ENCODE assay signal across 11 cellular contexts in the genomic region with DNA sequence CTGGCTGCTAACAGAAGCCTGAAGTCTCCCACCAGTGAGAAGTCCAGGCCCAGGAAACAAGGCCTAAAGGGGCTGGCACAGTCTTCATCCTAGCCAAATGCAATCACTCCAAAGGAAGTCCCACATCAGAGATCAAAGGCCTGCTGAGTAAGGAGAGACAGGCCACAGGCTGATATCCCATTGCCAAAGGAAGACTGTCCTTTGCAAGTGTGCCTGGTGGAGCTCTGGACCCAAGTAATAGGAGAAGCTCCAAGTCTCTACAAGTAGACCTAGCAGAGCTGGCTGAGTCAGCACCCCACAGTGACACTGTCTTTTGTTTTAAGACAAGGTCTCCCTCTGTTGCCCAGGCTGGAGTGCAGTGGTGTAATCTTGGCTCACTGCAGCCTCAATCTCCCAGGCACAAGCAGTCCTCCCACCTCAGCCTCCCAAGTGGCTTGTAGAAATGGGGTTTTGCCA. TPM values are rescaled to one million over a fixed set of nuclear protein-coding genes. Genes with fewer than 3 reads are reported as not detected.
DNase-seq lines count a peak whose midpoint lies in the region; ATAC-seq, FAIRE-seq and TF ChIP-seq lines count a peak whose summit lies in the region.
"Had no signal": no experiment of that assay in that cellular context is flagged by ENCODE, and none has a peak within 500 bp of the region (broad histone marks: within the 10 kb centered on the region; RNA-seq: fewer than 3 reads in every experiment).

No MANE protein-coding gene starts in this region.

- no peak overlapping the region for H3K23ac ChIP-seq in mesenchymal stem cell (ENCODE audit: low read length in 2 of 2)

- H3K14ac ChIP-seq in mesenchymal stem cell (ENCODE audit: low read length in 2 of 2): no peak overlapping the region

- H2BK15ac ChIP-seq in mesenchymal stem cell (ENCODE audit: low read depth, poor library complexity, severe bottlenecking): no peak overlapping the region

- H3K27me3 ChIP-seq in AG04450 (ENCODE audit: control insufficient read depth, insufficient read depth, low read length): no peaks in the 10 kb centered on the region
- no peaks in the 10 kb centered on the region for H3K27me3 ChIP-seq in Karpas-422 (ENCODE audit: low read length)
- no peaks in the 10 kb centered on the region for H3K27me3 ChIP-seq in GM12878 (replicated peaks in 1 of 2; ENCODE audit: control insufficient read depth in 2 of 2, insufficient read depth in 2 of 2, low read length in 1 of 2)
- H3K27me3 ChIP-seq in mesenchymal stem cell (ENCODE audit: control insufficient read depth in 1 of 2, insufficient read depth in 1 of 2, low read length in 2 of 2): peaks cover 0 to 7% of the 10 kb centered on the region in 2 experiments

- H3K9ac ChIP-seq in Karpas-422 (ENCODE audit: low read length) (no peak overlapping the region), GM12878 (ENCODE audit: control insufficient read depth, insufficient read depth, low read length) (no peak overlapping the region), mesenchymal stem cell (ENCODE audit: low read length) (peak overlapping the region; percentile 69)

- no peak overlapping the region for H4K8ac ChIP-seq in mesenchymal stem cell (ENCODE audit: low read length)

- H3K18ac ChIP-seq in mesenchymal stem cell (ENCODE audit: low read depth in 1 of 2, low read length in 2 of 2): peak overlapping the region; percentile 52 to 82

- H2AK5ac ChIP-seq in mesenchymal stem cell (ENCODE audit: low read length, severe bottlenecking): no peak overlapping the region

- H3K79me2 ChIP-seq in Karpas-422 (ENCODE audit: low read length): peaks cover 4% of the 10 kb centered on the region; the same call in 1 of the 2 replicates
- H3K79me2 ChIP-seq in GM12878 (ENCODE audit: control insufficient read depth, insufficient read depth, low read length): peaks cover 5% of the 10 kb centered on the region

- no peak overlapping the region for H2BK5ac ChIP-seq in mesenchymal stem cell (ENCODE audit: low read depth, low read length, poor library complexity, severe bottlenecking)

- intact Hi-C loops in GM12878 (cut with micrococcal nuclease; ENCODE audit: unreplicated experiment): loop anchor here (10.0 kb wide), 1 partner anchor 332 kb away; a partner anchor contains a TSS

- H3K27ac ChIP-seq in AG04450 (ENCODE audit: low read depth, low read length): peak overlapping the region; percentile 47
- 0 out of 2 replicates have a peak overlapping the region, but pooled peaks have one; percentile 9 for H3K27ac ChIP-seq in Karpas-422 (ENCODE audit: low read length)
- H3K27ac ChIP-seq in GM12878 (ENCODE audit: control insufficient read depth, insufficient read depth): no peak overlapping the region
- H3K27ac ChIP-seq in mesenchymal stem cell (ENCODE audit: low read length, poor library complexity, severe bottlenecking): no peak overlapping the region

- peak overlapping the region in 1 of 2 experiments; percentile 82 for H3K4ac ChIP-seq in mesenchymal stem cell (ENCODE audit: low read depth in 1 of 2, low read length in 2 of 2)

- H2BK120ac ChIP-seq in mesenchymal stem cell (ENCODE audit: low read depth, low read length): peak overlapping the region; percentile 40

- CTCF ChIA-PET in AG04450 (lab: Charles Lee) (no interaction called here), GM12878 (lab: Yijun Ruan, JAX) (interaction anchor here (0.8 to 2.2 kb wide), 3 partner anchors 13 to 45 kb away, joined by 4 to 9 read pairs (median 6); a partner anchor contains a TSS)

- no peak overlapping the region for H3K4me3 ChIP-seq in AG04450 (ENCODE audit: low read depth, low read length)
- no peak overlapping the region for H3K4me3 ChIP-seq in Karpas-422 (ENCODE audit: low read length)
- no peak overlapping the region for H3K4me3 ChIP-seq in GM12878
- H3K4me3 ChIP-seq in mesenchymal stem cell (ENCODE audit: insufficient read depth in 1 of 2, low read depth in 1 of 2, low read length in 2 of 2): peak overlapping the region in 1 of 2 experiments; percentile 67

- no peak for DNase-seq in AG04450 (ENCODE audit: low read depth, low spot score)
- DNase-seq in Karpas-422: no peak
- no peak for DNase-seq in GM12878 (ENCODE audit: low read depth, low spot score)
- DNase-seq in mesenchymal stem cell: no peak
- DNase-seq in occipital lobe (lab: John Stamatoyannopoulos, UW): no peak
- no peak for DNase-seq in GM19239 (ENCODE audit: insufficient read length, low spot score)
- DNase-seq in NCI-H748 treated with DMSO at 0.1 percent for 48 hours (lab: John Stamatoyannopoulos, UW): no peak
- no peak for DNase-seq in GDM1 (lab: John Stamatoyannopoulos, UW)
- DNase-seq: DMS79 treated with DMSO at 0.1 percent for 48 hours; NCI-H187 treated with DMSO at 0.1 percent for 48 hours; stimulated activated CD4-positive, alpha-beta T cell treated with anti-CD3 and anti-CD28 coated beads, Interleukin-12 subunit alpha, Interleukin-12 subunit beta, amount 100 ng/mL, for 4 hours had no signal

- peaks cover 7% of the 10 kb centered on the region for H4K20me1 ChIP-seq in Karpas-422 (ENCODE audit: insufficient read depth, low read depth, low read length)
- H4K20me1 ChIP-seq in GM12878 (ENCODE audit: control insufficient read depth, insufficient read depth): no peaks in the 10 kb centered on the region

- TF ChIP-seq EP300 in GM12878 (IDR thresholded peaks at IDR 0.05; ENCODE audit: borderline replicate concordance in 1 of 2, control insufficient read depth in 1 of 2, low read depth in 2 of 2, low read length in 2 of 2): no peak

- BruUV-seq in GM12878 (replicated peaks; lab: Mats Ljungman, UMichigan): no TSS peak

- TF ChIP-seq RAD21 in GM12878 (IDR thresholded peaks at IDR 0.05; ENCODE audit: insufficient read depth, low read depth, low read length): no peak

- peak overlapping the region; percentile 69 for H4K91ac ChIP-seq in mesenchymal stem cell (ENCODE audit: low read length)

- H3K4me1 ChIP-seq in Karpas-422 (ENCODE audit: low read length) (peaks cover 37% of the 10 kb centered on the region), GM12878 (ENCODE audit: control insufficient read depth, insufficient read depth, low read length) (peaks cover 20% of the 10 kb centered on the region), mesenchymal stem cell (ENCODE audit: control insufficient read depth, insufficient read depth, low read depth, low read length) (peaks cover 60% of the 10 kb centered on the region)

- H3K36me3 ChIP-seq in Karpas-422 (ENCODE audit: insufficient read depth, low read length): peaks cover 11% of the 10 kb centered on the region
- peaks cover 4 to 5% of the 10 kb centered on the region in 2 experiments; a peak in 3 of 4 replicates for H3K36me3 ChIP-seq in GM12878 (ENCODE audit: control insufficient read depth in 2 of 2, insufficient read depth in 2 of 2, low read length in 1 of 2)
- peaks cover 20 to 25% of the 10 kb centered on the region in 2 experiments for H3K36me3 ChIP-seq in mesenchymal stem cell (ENCODE audit: control insufficient read depth in 1 of 2, insufficient read depth in 2 of 2, low read depth in 1 of 2, low read length in 2 of 2)

- peak overlapping the region; percentile 97 for H2BK12ac ChIP-seq in mesenchymal stem cell (ENCODE audit: low read length in 2 of 2)

- TF ChIP-seq POLR2A in GM12878 (IDR thresholded peaks at IDR 0.05; ENCODE audit: low read depth, low read length): no peak; the same call in 1 of the 2 replicates

- peaks cover 5% of the 10 kb centered on the region; the same call in 1 of the 2 replicates for H3K9me3 ChIP-seq in AG04450 (ENCODE audit: control insufficient read depth, insufficient read depth, low read length)
- no peaks in the 10 kb centered on the region for H3K9me3 ChIP-seq in Karpas-422 (ENCODE audit: low read length)
- H3K9me3 ChIP-seq in GM12878 (replicated peaks; ENCODE audit: control insufficient read depth, insufficient read depth, low read length): no peaks in the 10 kb centered on the region
- no peaks in the 10 kb centered on the region for H3K9me3 ChIP-seq in mesenchymal stem cell (ENCODE audit: control insufficient read depth, low read length)

- no peaks in the 10 kb centered on the region for H3K79me1 ChIP-seq in mesenchymal stem cell (replicated peaks; ENCODE audit: low read length, poor library complexity, severe bottlenecking)

- ATAC-seq in GM12878: no peak

- H3K9me2 ChIP-seq in Karpas-422 (replicated peaks; ENCODE audit: insufficient read depth, low read length): no peaks in the 10 kb centered on the region; the same call in 1 of the 2 replicates

- POLR2A ChIA-PET in AG04450 (lab: Yijun Ruan, JAX) (interaction anchor here (0.7 to 1.0 kb wide), 2 partner anchors 9 to 88 kb away, joined by 5 to 9 read pairs; no protein-coding TSS in a partner anchor), GM12878 (lab: Charles Lee) (interaction anchor here (0.7 to 3.3 kb wide), 5 partner anchors 11 to 361 kb away, joined by 3 to 62 read pairs (median 7); a partner anchor contains a TSS)

- RAD21 ChIA-PET in GM12878 (lab: Charles Lee; ENCODE audit: unreplicated experiment): interaction anchor here (1.6 to 3.4 kb wide), 5 partner anchors 9 to 48 kb away, joined by 4 to 16 read pairs (median 10); a partner anchor contains a TSS

- SMC1A ChIA-PET in GM12878 (lab: Charles Lee; ENCODE audit: uncharacterized antibody, unreplicated experiment): interaction anchor here (1.2 to 2.8 kb wide), 4 partner anchors 10 to 15 kb away, joined by 3 to 22 read pairs (median 9); a partner anchor contains a TSS

- no peak overlapping the region for H3K4me2 ChIP-seq in Karpas-422 (ENCODE audit: low read depth, low read length, poor library complexity, severe bottlenecking)
- H3K4me2 ChIP-seq in GM12878 (ENCODE audit: control insufficient read depth, insufficient read depth): no peak overlapping the region
- no peak overlapping the region for H3K4me2 ChIP-seq in mesenchymal stem cell (ENCODE audit: low read length, poor library complexity, severe bottlenecking)

- in situ Hi-C loops in GM12878 (cut with MboI): loop anchor here (25.0 kb wide), 1 partner anchor 1255 kb away; a partner anchor contains a TSS

- FAIRE-seq in GM12878 (lab: Jason Lieb, UNC): peak; percentile 23
- FAIRE-seq in GM19239 (lab: Jason Lieb, UNC): no peak

- TF ChIP-seq CTCF in AG04450 (IDR thresholded peaks at IDR 0.05; ENCODE audit: low read depth, low read length) (no peak), GM12878 (IDR thresholded peaks at IDR 0.05 in 2 of 3, conservative IDR thresholded peaks at IDR 0.05 in 1 of 3; ENCODE audit: control insufficient read depth in 2 of 3, extremely low read depth in 1 of 3, insufficient read depth in 1 of 3, low read depth in 3 of 3, low read length in 3 of 3) (no peak)

- H2AFZ ChIP-seq in Karpas-422 (ENCODE audit: low read length): no peak overlapping the region
- H2AFZ ChIP-seq in GM12878 (ENCODE audit: control insufficient read depth, low read depth, low read length): no peak overlapping the region
- H2AFZ ChIP-seq in mesenchymal stem cell (ENCODE audit: low read depth, low read length): no peak overlapping the region

RNA-seq across cellular contexts. Expression of a gene that starts 4.5 kb away (rescaled TPM):
- polyA plus RNA-seq in AG04450 (2011; rRNA removed) (3.4 and 4.0 TPM in 2 replicates), GM12878 (2011; rRNA removed) (6.0 and 9.8 TPM in 2 replicates), GM12878 (2014; fragmentation: Illumina TruSeq; extraction: Trizol) (5.0 and 5.1 TPM in 2 replicates), GM12878 (2014; fragmentation: Nextera tagmentation; extraction: Ambion mirVana) (1 to 10 TPM; 2.0 to 2.6 TPM), GM12878 (2014; rRNA removed) (9.4 and 9.7 TPM in 2 replicates), GM12878 (2016; fragmentation: Nextera tagmentation; extraction: Ambion mirVana) (1 to 10 TPM; 4.0 to 7.1 TPM)
- polyA minus RNA-seq in AG04450 (2011; rRNA and poly(A)+ RNA removed): 3.9 and 4.5 TPM in 2 replicates
- total RNA-seq in Karpas-422 (2014; rRNA removed; shearing (Covaris generic); ENCODE audit: low replicate concordance): 8.5 and 16.4 TPM in 2 replicates
- total RNA-seq in GM12878 (2013; cell fraction: nucleolus; rRNA removed): 18.1 and 21.7 TPM in 2 replicates
- total RNA-seq in GM12878 (2014; rRNA removed) (10.5 and 10.6 TPM in 2 replicates), GM12878 (2014; rRNA removed; fragmentation: Illumina TruSeq; extraction: Trizol) (7.0 and 8.1 TPM in 2 replicates), GM12878 (2021) (6.7 and 7.3 TPM in 2 replicates), occipital lobe (4.8 TPM)
- 5.0 TPM for polyA plus RNA-seq in GM12878 (2011; ENCODE audit: low read depth)
- 13.1 and 14.1 TPM in 2 replicates for polyA plus RNA-seq in GM12878 (2011; cell fraction: cytosol; rRNA removed)
- polyA plus RNA-seq in GM12878 (2011; cell fraction: nucleus; rRNA removed): 10.3 and 11.2 TPM in 2 replicates
- polyA plus RNA-seq in GM12878 (2012): 12.9 and 16.4 TPM in 2 replicates
- polyA minus RNA-seq in GM12878 (2011; rRNA and poly(A)+ RNA removed): 6.6 and 9.1 TPM in 2 replicates
- polyA minus RNA-seq in GM12878 (2011; cell fraction: cytosol; rRNA and poly(A)+ RNA removed): 2.6 and 7.4 TPM in 2 replicates
- polyA minus RNA-seq in GM12878 (2011; cell fraction: nucleus; rRNA and poly(A)+ RNA removed): 3.9 and 4.3 TPM in 2 replicates
- 4.2 TPM for polyA plus RNA-seq in mesenchymal stem cell (2013, experiment 1 of 2)
- polyA plus RNA-seq in mesenchymal stem cell (2013, experiment 2 of 2): 5.0 TPM

RNA-seq across cellular contexts. Expression of a gene that starts 13.3 kb away (rescaled TPM):
- polyA plus RNA-seq in AG04450 (2011; rRNA removed): 3.7 and 4.3 TPM in 2 replicates
- polyA minus RNA-seq in AG04450 (2011; rRNA and poly(A)+ RNA removed): 1.1 and 1.5 TPM in 2 replicates
- not detected in 2 replicates for total RNA-seq in Karpas-422 (2014; rRNA removed; shearing (Covaris generic); ENCODE audit: low replicate concordance)
- total RNA-seq in GM12878 (2013; cell fraction: nucleolus; rRNA removed): 0.54 and 0.61 TPM in 2 replicates
- 3.5 and 5.5 TPM in 2 replicates for total RNA-seq in GM12878 (2014; rRNA removed)
- 1.8 and 2.3 TPM in 2 replicates for total RNA-seq in GM12878 (2014; rRNA removed; fragmentation: Illumina TruSeq; extraction: Trizol)
- total RNA-seq in GM12878 (2021): 3.3 and 3.9 TPM in 2 replicates
- 6.3 TPM for polyA plus RNA-seq in GM12878 (2011; ENCODE audit: low read depth)
- polyA plus RNA-seq in GM12878 (2011; rRNA removed): 1.2 and 1.7 TPM in 2 replicates
- 2.6 and 5.5 TPM in 2 replicates for polyA plus RNA-seq in GM12878 (2011; cell fraction: cytosol; rRNA removed)
- polyA plus RNA-seq in GM12878 (2011; cell fraction: nucleus; rRNA removed): 0.54 and 1.2 TPM in 2 replicates
- 9.7 and 10.8 TPM in 2 replicates for polyA plus RNA-seq in GM12878 (2012)
- polyA plus RNA-seq in GM12878 (2014; fragmentation: Illumina TruSeq; extraction: Trizol): 1.9 TPM in 2 replicates
- polyA plus RNA-seq in GM12878 (2014; fragmentation: Nextera tagmentation; extraction: Ambion mirVana): 1 to 10 TPM; 5.4 to 7.5 TPM
- 1.8 and 2.7 TPM in 2 replicates for polyA plus RNA-seq in GM12878 (2014; rRNA removed)
- 1 to 10 TPM; 1.9 to 2.6 TPM for polyA plus RNA-seq in GM12878 (2016; fragmentation: Nextera tagmentation; extraction: Ambion mirVana)
- 0.93 TPM in 1 of 2 replicates, not detected in the other for polyA minus RNA-seq in GM12878 (2011; rRNA and poly(A)+ RNA removed)
- 2.9 TPM in 1 of 2 replicates, not detected in the other for polyA minus RNA-seq in GM12878 (2011; cell fraction: cytosol; rRNA and poly(A)+ RNA removed)
- 1.9 TPM in 1 of 2 replicates, not detected in the other for polyA minus RNA-seq in GM12878 (2011; cell fraction: nucleus; rRNA and poly(A)+ RNA removed)
- 30.0 TPM for polyA plus RNA-seq in mesenchymal stem cell (2013, experiment 1 of 2)
- polyA plus RNA-seq in mesenchymal stem cell (2013, experiment 2 of 2): 34.4 TPM
- total RNA-seq in occipital lobe: 9.8 TPM

RNA-seq across cellular contexts. Expression of a gene that starts 13.4 kb away (rescaled TPM):
- polyA plus RNA-seq in AG04450 (2011; rRNA removed) (4.6 and 6.1 TPM in 2 replicates), GM12878 (2011; rRNA removed) (3.0 and 5.7 TPM in 2 replicates), GM12878 (2014; fragmentation: Illumina TruSeq; extraction: Trizol) (2.2 and 4.7 TPM in 2 replicates), GM12878 (2014; fragmentation: Nextera tagmentation; extraction: Ambion mirVana) (under 1 TPM; 0.37 to 0.75 TPM), GM12878 (2014; rRNA removed) (26.4 and 31.5 TPM in 2 replicates), GM12878 (2016; fragmentation: Nextera tagmentation; extraction: Ambion mirVana) (10 to 100 TPM; 29.7 to 31.7 TPM)
- polyA minus RNA-seq in AG04450 (2011; rRNA and poly(A)+ RNA removed): 6.1 and 6.6 TPM in 2 replicates
- total RNA-seq in Karpas-422 (2014; rRNA removed; shearing (Covaris generic); ENCODE audit: low replicate concordance): 23.0 and 30.6 TPM in 2 replicates
- 31.6 and 32.6 TPM in 2 replicates for total RNA-seq in GM12878 (2013; cell fraction: nucleolus; rRNA removed)
- total RNA-seq in GM12878 (2014; rRNA removed) (12.4 and 15.9 TPM in 2 replicates), GM12878 (2014; rRNA removed; fragmentation: Illumina TruSeq; extraction: Trizol) (6.5 and 7.1 TPM in 2 replicates), GM12878 (2021) (33.1 and 40.5 TPM in 2 replicates), occipital lobe (7.2 TPM)
- polyA plus RNA-seq in GM12878 (2011; ENCODE audit: low read depth): 3.6 TPM
- 9.0 and 13.9 TPM in 2 replicates for polyA plus RNA-seq in GM12878 (2011; cell fraction: cytosol; rRNA removed)
- 35.3 and 48.6 TPM in 2 replicates for polyA plus RNA-seq in GM12878 (2011; cell fraction: nucleus; rRNA removed)
- 11.0 and 11.4 TPM in 2 replicates for polyA plus RNA-seq in GM12878 (2012)
- 10.2 and 16.4 TPM in 2 replicates for polyA minus RNA-seq in GM12878 (2011; rRNA and poly(A)+ RNA removed)
- polyA minus RNA-seq in GM12878 (2011; cell fraction: cytosol; rRNA and poly(A)+ RNA removed): 7.8 and 8.0 TPM in 2 replicates
- polyA minus RNA-seq in GM12878 (2011; cell fraction: nucleus; rRNA and poly(A)+ RNA removed): 12.0 and 29.9 TPM in 2 replicates
- 9.1 TPM for polyA plus RNA-seq in mesenchymal stem cell (2013, experiment 1 of 2)
- 9.4 TPM for polyA plus RNA-seq in mesenchymal stem cell (2013, experiment 2 of 2)

RNA-seq across cellular contexts. Expression of a gene that starts 13.7 kb away (rescaled TPM):
- 1,020 and 1,259 TPM in 2 replicates for polyA plus RNA-seq in AG04450 (2011; rRNA removed)
- polyA minus RNA-seq in AG04450 (2011; rRNA and poly(A)+ RNA removed): 587 and 645 TPM in 2 replicates
- 3,031 and 4,148 TPM in 2 replicates for total RNA-seq in Karpas-422 (2014; rRNA removed; shearing (Covaris generic); ENCODE audit: low replicate concordance)
- 289 and 293 TPM in 2 replicates for total RNA-seq in GM12878 (2013; cell fraction: nucleolus; rRNA removed)
- 3,864 and 4,267 TPM in 2 replicates for total RNA-seq in GM12878 (2014; rRNA removed)
- total RNA-seq in GM12878 (2014; rRNA removed; fragmentation: Illumina TruSeq; extraction: Trizol): 2,138 and 2,306 TPM in 2 replicates
- total RNA-seq in GM12878 (2021): 2,548 and 2,593 TPM in 2 replicates
- 2,279 TPM for polyA plus RNA-seq in GM12878 (2011; ENCODE audit: low read depth)
- polyA plus RNA-seq in GM12878 (2011; rRNA removed): 786 and 1,901 TPM in 2 replicates
- polyA plus RNA-seq in GM12878 (2011; cell fraction: cytosol; rRNA removed): 2,627 and 2,723 TPM in 2 replicates
- polyA plus RNA-seq in GM12878 (2011; cell fraction: nucleus; rRNA removed): 1,070 and 1,187 TPM in 2 replicates
- polyA plus RNA-seq in GM12878 (2012): 3,508 and 3,752 TPM in 2 replicates
- 1,711 and 2,137 TPM in 2 replicates for polyA plus RNA-seq in GM12878 (2014; fragmentation: Illumina TruSeq; extraction: Trizol)
- 100 to 1,000 TPM; 393 to 844 TPM for polyA plus RNA-seq in GM12878 (2014; fragmentation: Nextera tagmentation; extraction: Ambion mirVana)
- 3,670 and 3,986 TPM in 2 replicates for polyA plus RNA-seq in GM12878 (2014; rRNA removed)
- polyA plus RNA-seq in GM12878 (2016; fragmentation: Nextera tagmentation; extraction: Ambion mirVana): 1,000 to 10,000 TPM; 1,291 to 1,299 TPM
- polyA minus RNA-seq in GM12878 (2011; rRNA and poly(A)+ RNA removed): 387 and 961 TPM in 2 replicates
- polyA minus RNA-seq in GM12878 (2011; cell fraction: cytosol; rRNA and poly(A)+ RNA removed): 657 and 660 TPM in 2 replicates
- polyA minus RNA-seq in GM12878 (2011; cell fraction: nucleus; rRNA and poly(A)+ RNA removed): 152 and 213 TPM in 2 replicates
- 1,704 TPM for polyA plus RNA-seq in mesenchymal stem cell (2013, experiment 1 of 2)
- polyA plus RNA-seq in mesenchymal stem cell (2013, experiment 2 of 2): 1,641 TPM
- total RNA-seq in occipital lobe: 1,447 TPM

RNA-seq across cellular contexts. Expression of a gene that starts 17.8 kb away (rescaled TPM):
- not detected in 2 replicates for polyA plus RNA-seq in AG04450 (2011; rRNA removed)
- 0.65 TPM in 1 of 2 replicates, not detected in the other for polyA minus RNA-seq in AG04450 (2011; rRNA and poly(A)+ RNA removed)
- total RNA-seq in Karpas-422 (2014; rRNA removed; shearing (Covaris generic); ENCODE audit: low replicate concordance): 1.0 and 1.2 TPM in 2 replicates
- 6.6 and 8.7 TPM in 2 replicates for total RNA-seq in GM12878 (2013; cell fraction: nucleolus; rRNA removed)
- 0.44 and 1.6 TPM in 2 replicates for total RNA-seq in GM12878 (2014; rRNA removed)
- total RNA-seq in GM12878 (2014; rRNA removed; fragmentation: Illumina TruSeq; extraction: Trizol): 0.31 and 0.88 TPM in 2 replicates
- total RNA-seq in GM12878 (2021): 1.3 and 2.5 TPM in 2 replicates
- 0.13 TPM for polyA plus RNA-seq in GM12878 (2011; ENCODE audit: low read depth)
- polyA plus RNA-seq in GM12878 (2011; rRNA removed): 0.10 and 0.29 TPM in 2 replicates
- 0.33 and 0.53 TPM in 2 replicates for polyA plus RNA-seq in GM12878 (2011; cell fraction: cytosol; rRNA removed)
- polyA plus RNA-seq in GM12878 (2011; cell fraction: nucleus; rRNA removed): 0.81 and 1.8 TPM in 2 replicates
- polyA plus RNA-seq in GM12878 (2012): 0.13 and 0.24 TPM in 2 replicates
- not detected in 2 replicates for polyA plus RNA-seq in GM12878 (2014; fragmentation: Illumina TruSeq; extraction: Trizol)
- polyA plus RNA-seq in GM12878 (2014; fragmentation: Nextera tagmentation; extraction: Ambion mirVana): not detected
- 0.35 and 0.72 TPM in 2 replicates for polyA plus RNA-seq in GM12878 (2014; rRNA removed)
- polyA plus RNA-seq in GM12878 (2016; fragmentation: Nextera tagmentation; extraction: Ambion mirVana): under 1 TPM in 1 of 2 experiments, not detected in 1; 0.14 TPM
- 0.44 and 1.8 TPM in 2 replicates for polyA minus RNA-seq in GM12878 (2011; rRNA and poly(A)+ RNA removed)
- polyA minus RNA-seq in GM12878 (2011; cell fraction: cytosol; rRNA and poly(A)+ RNA removed): not detected in 2 replicates
- 5.2 and 9.2 TPM in 2 replicates for polyA minus RNA-seq in GM12878 (2011; cell fraction: nucleus; rRNA and poly(A)+ RNA removed)
- polyA plus RNA-seq in mesenchymal stem cell (2013, experiment 1 of 2): 0.03 TPM
- 0.04 TPM for polyA plus RNA-seq in mesenchymal stem cell (2013, experiment 2 of 2)
- 0.47 TPM for total RNA-seq in occipital lobe

Comparison
In these comparisons a context has a peak if more than half of its experiments do, and no peak if none do; other contexts are left out.
1. H3K27ac ChIP-seq: peak in AG04450 (single experiment) and Karpas-422 (single experiment); none in GM12878 (single experiment) and mesenchymal stem cell (single experiment).